In the genomic region with DNA sequence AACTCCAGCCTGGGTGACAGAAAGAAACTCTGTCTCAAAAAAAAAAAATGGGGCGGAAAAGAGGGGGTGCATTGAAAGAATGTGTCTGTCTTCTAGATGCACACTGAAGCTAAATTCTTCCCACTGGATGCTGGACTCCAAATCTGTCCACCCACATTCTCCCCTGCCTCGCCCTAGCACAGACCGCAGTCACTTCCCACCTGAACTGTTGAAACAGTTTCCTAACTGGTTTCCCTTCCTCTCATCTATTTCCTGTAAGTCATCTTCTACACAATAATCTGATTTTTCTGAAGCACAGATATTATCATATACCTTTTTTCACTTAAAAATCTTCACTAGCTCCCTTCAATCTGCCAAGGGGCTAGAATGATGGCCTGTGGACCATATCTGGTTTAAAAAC, we compare ENCODE assay signal across 16 cellular contexts. TPM values are rescaled to one million over a fixed set of nuclear protein-coding genes. Genes with fewer than 3 reads are reported as not detected.
DNase-seq lines count a peak whose midpoint lies in the region; ATAC-seq and TF ChIP-seq lines count a peak whose summit lies in the region.
"Had no signal": no experiment of that assay in that cellular context is flagged by ENCODE, and none has a peak within 500 bp of the region (broad histone marks: within the 10 kb centered on the region; RNA-seq: fewer than 3 reads in every experiment).

No MANE protein-coding gene starts in this region.

- no peak overlapping the region for H3K4me3 ChIP-seq in epithelial cell of esophagus (ENCODE audit: low read length)
- H3K4me3 ChIP-seq: ovary had no signal

- H3K4me1 Mint-ChIP-seq in activated CD4-positive, alpha-beta T cell treated with anti-CD3 and anti-CD28 coated beads, Interleukin-2, amount 10 ng/mL, durations not matched to agents 24 days and 14 days = peaks cover 62% of the 10 kb centered on the region
- peaks cover 72% of the 10 kb centered on the region for H3K4me1 Mint-ChIP-seq in stimulated activated naive CD8-positive, alpha-beta T cell treated with anti-CD3 and anti-CD28 coated beads, Interleukin-15, amount 100 ng/mL, for 72 hours

- no peaks in the 10 kb centered on the region for H3K27me3 Mint-ChIP-seq in activated CD4-positive, alpha-beta T cell treated with anti-CD3 and anti-CD28 coated beads, Interleukin-2, amount 10 ng/mL, durations not matched to agents 24 days and 14 days
- H3K27me3 Mint-ChIP-seq in stimulated activated naive CD8-positive, alpha-beta T cell treated with anti-CD3 and anti-CD28 coated beads, Interleukin-15, amount 100 ng/mL, for 72 hours = no peaks in the 10 kb centered on the region

- peaks cover 11% of the 10 kb centered on the region for H3K9me3 Mint-ChIP-seq in activated CD4-positive, alpha-beta T cell treated with anti-CD3 and anti-CD28 coated beads, Interleukin-2, amount 10 ng/mL, durations not matched to agents 24 days and 14 days
- H3K9me3 Mint-ChIP-seq in stimulated activated naive CD8-positive, alpha-beta T cell treated with anti-CD3 and anti-CD28 coated beads, Interleukin-15, amount 100 ng/mL, for 72 hours = peaks cover 0 to 10% of the 10 kb centered on the region in 2 donors

- TF ChIP-seq CTCF in epithelial cell of esophagus (IDR thresholded peaks at IDR 0.05; ENCODE audit: insufficient read depth, low read depth, low read length, missing control alignments) (no peak), GM20000 (IDR thresholded peaks at IDR 0.05; ENCODE audit: extremely low read depth, missing control alignments) (no peak)

- intact Hi-C loops in activated CD4-positive, alpha-beta T cell treated with anti-CD3 and anti-CD28 coated beads, Interleukin-2, amount 10 ng/mL, durations not matched to agents 24 days and 14 days (cut with micrococcal nuclease) = loop anchor here (2.0 to 5.0 kb wide), 3 partner anchors 85 to 983 kb away; no protein-coding TSS in a partner anchor

- H3K4me3 Mint-ChIP-seq in activated CD4-positive, alpha-beta T cell treated with anti-CD3 and anti-CD28 coated beads, Interleukin-2, amount 10 ng/mL, durations not matched to agents 24 days and 14 days = peak overlapping the region; percentile 78
- peak overlapping the region; percentile 14 to 20 for H3K4me3 Mint-ChIP-seq in stimulated activated naive CD8-positive, alpha-beta T cell treated with anti-CD3 and anti-CD28 coated beads, Interleukin-15, amount 100 ng/mL, for 72 hours

- DNase-seq in activated naive CD4-positive, alpha-beta T cell treated with Interleukin-2 at 50 U/mL for 16 hours = peak; percentile 30
- DNase-seq in activated naive CD4-positive, alpha-beta T cell (lab: John Stamatoyannopoulos, UW) = no peak
- DNase-seq in activated CD4-positive, alpha-beta T cell treated with anti-CD3 and anti-CD28 coated beads, Interleukin-2, amount 10 ng/mL, durations not matched to agents 24 days and 14 days = peak; percentile 79
- DNase-seq in epithelial cell of esophagus (ENCODE audit: low read depth) (peak; percentile 39), NCI-H2029 treated with DMSO at 0.1 percent for 48 hours (lab: John Stamatoyannopoulos, UW) (no peak), GM20000 (ENCODE audit: low spot score) (no peak), putamen (ENCODE audit: low spot score) (no peak)
- DNase-seq in stimulated activated naive CD8-positive, alpha-beta T cell treated with anti-CD3 and anti-CD28 coated beads, Interleukin-15, amount 100 ng/mL, for 72 hours = no peak
- DNase-seq: activated CD8-positive, alpha-beta memory T cell treated with anti-CD3 and anti-CD28 coated beads for 24 hours; amniotic stem cell; COR-L47; NCI-H1092 treated with DMSO at 0.1 percent for 48 hours; ovary; SIG-M5; testis had no signal

- peaks cover 13% of the 10 kb centered on the region for H3K36me3 Mint-ChIP-seq in activated CD4-positive, alpha-beta T cell treated with anti-CD3 and anti-CD28 coated beads, Interleukin-2, amount 10 ng/mL, durations not matched to agents 24 days and 14 days (ENCODE audit: low read depth)

- no peak for ATAC-seq in stimulated activated naive CD8-positive, alpha-beta T cell treated with anti-CD3 and anti-CD28 coated beads, Interleukin-15, amount 100 ng/mL, for 72 hours

- peak overlapping the region; percentile 86 for H3K27ac Mint-ChIP-seq in activated CD4-positive, alpha-beta T cell treated with anti-CD3 and anti-CD28 coated beads, Interleukin-2, amount 10 ng/mL, durations not matched to agents 24 days and 14 days
- H3K27ac Mint-ChIP-seq in stimulated activated naive CD8-positive, alpha-beta T cell treated with anti-CD3 and anti-CD28 coated beads, Interleukin-15, amount 100 ng/mL, for 72 hours = peak overlapping the region; percentile 11 to 44

RNA-seq across cellular contexts. Expression of gene HCAR1, which starts 1.5 kb away (rescaled TPM):
- 6.0 and 6.8 TPM in 2 replicates for total RNA-seq in activated CD4-positive, alpha-beta T cell treated with anti-CD3 and anti-CD28 coated beads, Interleukin-2, amount 10 ng/mL, durations not matched to agents 24 days and 14 days

RNA-seq across cellular contexts. Expression of gene HCAR3, which starts 15.6 kb away (rescaled TPM):
- total RNA-seq in activated CD4-positive, alpha-beta T cell treated with anti-CD3 and anti-CD28 coated beads, Interleukin-2, amount 10 ng/mL, durations not matched to agents 24 days and 14 days = 0.45 and 0.84 TPM in 2 replicates
- total RNA-seq: epithelial cell of proximal tubule had no signal

RNA-seq across cellular contexts. Expression of gene DENR, which starts 20.5 kb away (rescaled TPM):
- total RNA-seq in activated CD4-positive, alpha-beta T cell treated with anti-CD3 and anti-CD28 coated beads, Interleukin-2, amount 10 ng/mL, durations not matched to agents 24 days and 14 days = 88.7 and 89.6 TPM in 2 replicates

RNA-seq across cellular contexts. Expression of gene HCAR2, which starts 29.0 kb away (rescaled TPM):
- total RNA-seq in activated CD4-positive, alpha-beta T cell treated with anti-CD3 and anti-CD28 coated beads, Interleukin-2, amount 10 ng/mL, durations not matched to agents 24 days and 14 days = 0.26 and 0.47 TPM in 2 replicates
- total RNA-seq: epithelial cell of proximal tubule had no signal

RNA-seq across cellular contexts. Expression of gene CCDC62, which starts 42.2 kb away (rescaled TPM):
- 0.31 and 0.58 TPM in 2 replicates for total RNA-seq in activated CD4-positive, alpha-beta T cell treated with anti-CD3 and anti-CD28 coated beads, Interleukin-2, amount 10 ng/mL, durations not matched to agents 24 days and 14 days

Comparison
In these comparisons a context has a peak if more than half of its experiments do, and no peak if none do; other contexts are left out.
1. DNase-seq: peak in activated naive CD4-positive, alpha-beta T cell treated with Interleukin-2 at 50 U/mL for 16 hours (single experiment), activated CD4-positive, alpha-beta T cell treated with anti-CD3 and anti-CD28 coated beads, Interleukin-2, amount 10 ng/mL, durations not matched to agents 24 days and 14 days (single experiment) and epithelial cell of esophagus (single experiment); none in activated naive CD4-positive, alpha-beta T cell (0 of 4), stimulated activated naive CD8-positive, alpha-beta T cell treated with anti-CD3 and anti-CD28 coated beads, Interleukin-15, amount 100 ng/mL, for 72 hours (0 of 2), NCI-H2029 treated with DMSO at 0.1 percent for 48 hours (single experiment), GM20000 (single experiment) and putamen (single experiment).